In genomic region chr6:116330511-116330910, GRCh38 we compare ENCODE assay signal across 26 cellular contexts. TPM values are rescaled to one million over a fixed set of nuclear protein-coding genes. Genes with fewer than 3 reads are reported as not detected.
DNase-seq lines count a peak whose midpoint lies in the region; ATAC-seq, FAIRE-seq and TF ChIP-seq lines count a peak whose summit lies in the region.
"Had no signal": no experiment of that assay in that cellular context is flagged by ENCODE, and none has a peak within 500 bp of the region (broad histone marks: within the 10 kb centered on the region; RNA-seq: fewer than 3 reads in every experiment).

No MANE protein-coding gene starts in this region.

- no peak overlapping the region for H3K4me3 Mint-ChIP-seq in natural killer cell
- H3K4me3 Mint-ChIP-seq: CD14-positive monocyte had no signal

- no peak overlapping the region for H4K91ac ChIP-seq in IMR-90 (ENCODE audit: insufficient read depth, low read depth, low read length)

- H3K9ac ChIP-seq in IMR-90 (ENCODE audit: low read depth, low read length) = no peak overlapping the region

- no peaks in the 10 kb centered on the region for H3K27me3 Mint-ChIP-seq in natural killer cell (ENCODE audit: low read depth in 2 of 2)

- WGBS in IMR-90 (ENCODE audit: extremely low coverage in 2 of 2, insufficient read length in 1 of 2), 2 experiments = no CpG with 5 or more reads among the region's 1 CpG

- H2BK120ac ChIP-seq in IMR-90 (ENCODE audit: low read depth, low read length) = no peak overlapping the region

- H2BK20ac ChIP-seq in IMR-90 (ENCODE audit: low read depth, low read length) = no peak overlapping the region

- H3K9me3 ChIP-seq in IMR-90 (ENCODE audit: control insufficient read depth, insufficient read depth, low read length) = peaks cover 2% of the 10 kb centered on the region; the same call in 1 of the 2 replicates
- H3K9me3 ChIP-seq: SJSA1 had no signal

- no peak overlapping the region for H2AK5ac ChIP-seq in IMR-90 (ENCODE audit: low read depth, low read length)

- no peak overlapping the region for H3K18ac ChIP-seq in IMR-90 (ENCODE audit: low read depth, low read length)

- no peak overlapping the region for H3K14ac ChIP-seq in IMR-90 (replicated peaks; ENCODE audit: low read depth, low read length)

- dilution Hi-C loops in IMR-90 (cut with HindIII; ENCODE audit: low sequenced_read_pairs, unreplicated experiment) = no loop called here

- no peak for TF ChIP-seq RAD21 in IMR-90 (IDR thresholded peaks at IDR 0.05; ENCODE audit: low read length)

- H3K79me1 ChIP-seq in IMR-90 (ENCODE audit: low read depth in 1 of 2, low read length in 2 of 2) = no peaks in the 10 kb centered on the region; a peak in 2 of 4 replicates

- H3K36me3 ChIP-seq in IMR-90 (ENCODE audit: control insufficient read depth, insufficient read depth, low read length) (no peaks in the 10 kb centered on the region), bronchial epithelial cell (ENCODE audit: control insufficient read depth, insufficient read depth, low read length) (no peaks in the 10 kb centered on the region)
- H3K36me3 ChIP-seq: BE2C, SJSA1 had no signal

- peaks cover 1% of the 10 kb centered on the region; the same call in 1 of the 2 replicates for H3K4me1 ChIP-seq in IMR-90 (ENCODE audit: control insufficient read depth, insufficient read depth, low read length)
- H3K4me1 ChIP-seq: SJSA1 had no signal

- no TSS peak for BruUV-seq in IMR-90 (replicated peaks; lab: Mats Ljungman, UMichigan)

- no peaks in the 10 kb centered on the region for H4K20me1 ChIP-seq in IMR-90 (ENCODE audit: insufficient read depth, low read length)

- ATAC-seq in IMR-90 (ENCODE audit: low read depth) = no peak
- ATAC-seq in natural killer cell = no peak

- no peak overlapping the region for H3K4me2 ChIP-seq in IMR-90 (ENCODE audit: low read depth, low read length)
- H3K4me2 ChIP-seq: PC-9 had no signal

- no peak for TF ChIP-seq CTCF in IMR-90 (conservative IDR thresholded peaks at IDR 0.05; ENCODE audit: low read depth, low read length)
- no peak for TF ChIP-seq CTCF in bronchial epithelial cell (IDR thresholded peaks at IDR 0.05; ENCODE audit: insufficient read depth, low read length, severe bottlenecking)
- no peak for TF ChIP-seq CTCF in GM10248 (IDR thresholded peaks at IDR 0.05; ENCODE audit: control extremely low read depth, extremely low read depth, low read depth, missing control alignments)
- TF ChIP-seq CTCF in natural killer cell (IDR thresholded peaks at IDR 0.05) = no peak

- H2AK9ac ChIP-seq in IMR-90 (replicated peaks; ENCODE audit: low read depth, low read length, poor library complexity) = no peak overlapping the region

- POLR2A ChIA-PET in IMR-90 (lab: Charles Lee; ENCODE audit: unreplicated experiment) = no interaction called here
- POLR2A ChIA-PET in GM10248 (lab: Yijun Ruan, JAX) = no interaction called here

- in situ Hi-C loops in IMR-90 (cut with MboI; ENCODE audit: low sequenced_read_pairs) = no loop called here

- no peak for TF ChIP-seq POLR2A in IMR-90 (IDR thresholded peaks at IDR 0.05; ENCODE audit: low read depth, low read length)

- H4K8ac ChIP-seq in IMR-90 (ENCODE audit: low read depth in 2 of 2, low read length in 2 of 2) = no peak overlapping the region

- peaks cover 0 to 3% of the 10 kb centered on the region in 2 donors for H3K9me3 Mint-ChIP-seq in natural killer cell

- H4K5ac ChIP-seq in IMR-90 (ENCODE audit: low read depth, low read length) = no peak overlapping the region

- H3K56ac ChIP-seq in IMR-90 (ENCODE audit: extremely low read depth, insufficient read depth, low read length) = no peak overlapping the region

- H3K23ac ChIP-seq in IMR-90 (ENCODE audit: low read depth, low read length) = no peak overlapping the region

- intact Hi-C loops in IMR-90 (cut with micrococcal nuclease) = no loop called here
- intact Hi-C loops in natural killer cell (cut with micrococcal nuclease) = no loop called here

- no peak for FAIRE-seq in bronchial epithelial cell (lab: Jason Lieb, UNC)
- FAIRE-seq: GM12891, GM19239, HTR-8/SVneo had no signal

- H3K9me1 ChIP-seq in IMR-90 (ENCODE audit: insufficient read depth, low read length) = no peaks in the 10 kb centered on the region

- H2AFZ ChIP-seq in IMR-90 (replicated peaks; ENCODE audit: low read length, poor library complexity) = no peak overlapping the region
- H2AFZ ChIP-seq: PC-9 had no signal

- no peak overlapping the region for H3K27ac Mint-ChIP-seq in natural killer cell
- H3K27ac Mint-ChIP-seq: CD14-positive monocyte had no signal

- peaks cover 12% of the 10 kb centered on the region in 2 donors for H3K4me1 Mint-ChIP-seq in natural killer cell

- H2BK15ac ChIP-seq in IMR-90 (ENCODE audit: low read depth, low read length) = no peak overlapping the region

- DNase-seq in ELR (ENCODE audit: low read depth) (peak; percentile 26), IMR-90 (peak; percentile 21), bronchial epithelial cell (ENCODE audit: low read depth) (peak; percentile 69), iris pigment epithelial cell (ENCODE audit: low read depth) (peak; percentile 57), GM10248 (ENCODE audit: extremely low spot score) (no peak), GDM1 (lab: John Stamatoyannopoulos, UW) (no peak), natural killer cell (no peak)
- no peak for DNase-seq in stimulated activated naive CD4-positive, alpha-beta T cell treated with Interleukin-2 at 50 U/mL for 16 hours (lab: John Stamatoyannopoulos, UW)
- DNase-seq: 8988T, ACHN, BE2C, KG1, NCI-H1048, NCI-H1417, NCI-H1694, NCI-H2081, NCI-H2227 treated with DMSO at 0.1 percent for 48 hours, NCI-H526 treated with DMSO at 0.1 percent for 48 hours, PC-9, Right ventricle myocardium superior, RPMI8226 had no signal

- no peak overlapping the region for H3K4me3 ChIP-seq in IMR-90 (ENCODE audit: insufficient read depth, low read depth, low read length)
- no peak overlapping the region for H3K4me3 ChIP-seq in bronchial epithelial cell (ENCODE audit: low read depth, low read length)
- H3K4me3 ChIP-seq: PC-9, SJSA1 had no signal

- no peak overlapping the region for H2BK5ac ChIP-seq in IMR-90 (ENCODE audit: low read depth, low read length, poor library complexity, severe bottlenecking)

- H3K27ac ChIP-seq in IMR-90 (ENCODE audit: insufficient read depth, low read length) = no peak overlapping the region
- H3K27ac ChIP-seq: PC-9, SJSA1 had no signal

- CTCF ChIA-PET in IMR-90 (lab: Yijun Ruan, JAX) = interaction anchor here (1.1 kb wide), 1 partner anchor 42 kb away, joined by 3 read pairs; no protein-coding TSS in a partner anchor
- CTCF ChIA-PET in GM10248 (lab: Yijun Ruan, JAX) = interaction anchor here (1.0 kb wide), 1 partner anchor 43 kb away, joined by 3 read pairs; no protein-coding TSS in a partner anchor

- H3K27me3 ChIP-seq in IMR-90 (ENCODE audit: control insufficient read depth, insufficient read depth, low read length) = no peaks in the 10 kb centered on the region
- no peaks in the 10 kb centered on the region for H3K27me3 ChIP-seq in bronchial epithelial cell (ENCODE audit: control insufficient read depth, insufficient read depth, low read length)
- H3K27me3 ChIP-seq: BE2C, SJSA1 had no signal

- no peaks in the 10 kb centered on the region for H3K36me3 Mint-ChIP-seq in natural killer cell
- H3K36me3 Mint-ChIP-seq: CD14-positive monocyte had no signal

- H3K4ac ChIP-seq in IMR-90 (ENCODE audit: low read depth, low read length) = no peak overlapping the region

TF ChIP-seq in IMR-90, 13 proteins besides CTCF, POLR2A, EP300 and RAD21 (continues in another document):
- TF ChIP-seq CEBPB (IDR thresholded peaks at IDR 0.05; ENCODE audit: low read depth, low read length) (no peak), MAFK (IDR thresholded peaks at IDR 0.05; ENCODE audit: low read depth, low read length) (no peak), USF2 (IDR thresholded peaks at IDR 0.05; ENCODE audit: low read depth, low read length) (no peak), SMC3 (IDR thresholded peaks at IDR 0.05; ENCODE audit: low read depth, low read length) (no peak), CHD1 (IDR thresholded peaks at IDR 0.05; ENCODE audit: low read depth, low read length) (no peak), RFX5 (IDR thresholded peaks at IDR 0.05; ENCODE audit: low read depth, low read length) (no peak), FOS (IDR thresholded peaks at IDR 0.05; ENCODE audit: low read depth, low read length) (no peak), MAZ (IDR thresholded peaks at IDR 0.05; ENCODE audit: borderline replicate concordance, low read depth, low read length) (no peak), NFE2L2 (IDR thresholded peaks at IDR 0.05; ENCODE audit: low read depth, low read length) (no peak), BHLHE40 (IDR thresholded peaks at IDR 0.05; ENCODE audit: low read depth, low read length) (no peak), RCOR1 (IDR thresholded peaks at IDR 0.05; ENCODE audit: insufficient replicate concordance, low read length) (no peak)
- TF ChIP-seq, protein P1, sequence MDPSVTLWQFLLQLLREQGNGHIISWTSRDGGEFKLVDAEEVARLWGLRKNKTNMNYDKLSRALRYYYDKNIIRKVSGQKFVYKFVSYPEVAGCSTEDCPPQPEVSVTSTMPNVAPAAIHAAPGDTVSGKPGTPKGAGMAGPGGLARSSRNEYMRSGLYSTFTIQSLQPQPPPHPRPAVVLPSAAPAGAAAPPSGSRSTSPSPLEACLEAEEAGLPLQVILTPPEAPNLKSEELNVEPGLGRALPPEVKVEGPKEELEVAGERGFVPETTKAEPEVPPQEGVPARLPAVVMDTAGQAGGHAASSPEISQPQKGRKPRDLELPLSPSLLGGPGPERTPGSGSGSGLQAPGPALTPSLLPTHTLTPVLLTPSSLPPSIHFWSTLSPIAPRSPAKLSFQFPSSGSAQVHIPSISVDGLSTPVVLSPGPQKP (IDR thresholded peaks at IDR 0.05; ENCODE audit: borderline replicate concordance, low read depth, low read length) = no peak

RNA-seq across cellular contexts. Expression of gene DSE, which starts 40.2 kb away (rescaled TPM):
- total RNA-seq in IMR-90 (2012; rRNA removed) (132 and 154 TPM in 2 replicates), bronchial epithelial cell (56.6 and 100 TPM in 2 replicates), natural killer cell (1 to 10 TPM; 7.4 to 9.6 (median 7.6) TPM)
- 43.9 and 48.0 TPM in 2 replicates for polyA plus RNA-seq in IMR-90 (2012; rRNA removed)
- polyA plus RNA-seq in IMR-90 (2012; cell fraction: cytosol; rRNA removed) = 19.3 and 19.7 TPM in 2 replicates
- 23.4 and 39.5 TPM in 2 replicates for polyA plus RNA-seq in IMR-90 (2012; cell fraction: nucleus; rRNA removed; ENCODE audit: low replicate concordance)

RNA-seq across cellular contexts. Expression of gene TSPYL1, which starts 50.8 kb away (rescaled TPM):
- 111 and 121 TPM in 2 replicates for total RNA-seq in IMR-90 (2012; rRNA removed)
- polyA plus RNA-seq in IMR-90 (2012; rRNA removed) = 30.1 and 32.4 TPM in 2 replicates
- 19.1 and 19.2 TPM in 2 replicates for polyA plus RNA-seq in IMR-90 (2012; cell fraction: cytosol; rRNA removed)
- polyA plus RNA-seq in IMR-90 (2012; cell fraction: nucleus; rRNA removed; ENCODE audit: low replicate concordance) = 7.1 and 14.7 TPM in 2 replicates
- 72.4 and 134 TPM in 2 replicates for total RNA-seq in bronchial epithelial cell
- 100 to 1,000 TPM; 134 to 143 (median 142) TPM for total RNA-seq in natural killer cell

Comparison
In these comparisons a context has a peak if more than half of its experiments do, and no peak if none do; other contexts are left out.
1. DNase-seq: peak in ELR (single experiment), IMR-90 (single experiment), bronchial epithelial cell (single experiment) and iris pigment epithelial cell (single experiment); none in GM10248 (single experiment), GDM1 (single experiment), natural killer cell (single experiment) and stimulated activated naive CD4-positive, alpha-beta T cell treated with Interleukin-2 at 50 U/mL for 16 hours (single experiment).